ENCODE assay signal across 1 cellular context in the genomic region with DNA sequence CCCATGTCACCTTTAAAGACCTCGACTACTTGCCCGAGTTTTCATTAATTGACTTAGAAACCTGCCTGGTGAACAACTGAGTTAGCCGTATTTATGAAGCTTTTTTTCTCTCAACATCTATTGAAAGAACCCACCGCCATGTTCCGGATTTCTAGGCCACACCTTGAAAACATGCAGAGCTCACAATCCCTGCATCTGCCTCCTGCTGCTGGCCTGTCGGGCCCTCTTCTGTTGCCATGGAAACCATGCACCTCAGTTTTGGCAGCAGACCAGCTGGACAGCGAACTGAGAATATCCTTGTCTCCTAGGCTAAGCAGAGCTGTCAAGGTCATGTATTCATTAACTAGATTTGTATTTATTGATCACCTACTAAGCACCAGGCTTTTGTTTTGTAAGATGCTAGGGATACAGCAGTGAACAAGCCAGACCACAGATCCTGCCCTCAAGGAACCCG.
TF ChIP-seq lines count a peak whose summit lies in the region.

No MANE protein-coding gene starts in this region.

TF ChIP-seq in GM12878, 131 proteins besides CTCF, POLR2A, EP300 and RAD21:
- TF ChIP-seq, protein P1, sequence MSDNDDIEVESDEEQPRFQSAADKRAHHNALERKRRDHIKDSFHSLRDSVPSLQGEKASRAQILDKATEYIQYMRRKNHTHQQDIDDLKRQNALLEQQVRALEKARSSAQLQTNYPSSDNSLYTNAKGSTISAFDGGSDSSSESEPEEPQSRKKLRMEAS (IDR thresholded peaks at IDR 0.05; ENCODE audit: low read depth, low read length) = no peak
- TF ChIP-seq MTA3 (IDR thresholded peaks at IDR 0.05; ENCODE audit: borderline replicate concordance, low read length) = no peak
- TF ChIP-seq BMI1 (IDR thresholded peaks at IDR 0.05; ENCODE audit: borderline replicate concordance) = peak; percentile 86
TF ChIP-seq in GM12878: peak in this region for 1.
